Comparison of ENCODE assay signal across 1 cellular context in genomic region chr9:127651697-127652610, GRCh38.
TF ChIP-seq lines count a peak whose summit lies in the region.

No MANE protein-coding gene starts in this region.

TF ChIP-seq in K562, 482 proteins besides CTCF, POLR2A, EP300 and RAD21:
- TF ChIP-seq RFX1 (IDR thresholded peaks at IDR 0.05) (peak; percentile 5; the same call in 1 of the 2 replicates), KDM1A (IDR thresholded peaks at IDR 0.05) (peak in 1 of 2 experiments; percentile 26; a peak in 1 of 4 replicates), NFATC3 (IDR thresholded peaks at IDR 0.05) (no peak), TCF3 (CRISPR knock-in tag; IDR thresholded peaks at IDR 0.05) (peak; percentile 89), FOXM1 (IDR thresholded peaks at IDR 0.05; ENCODE audit: low read depth) (peak; percentile 57; the same call in 1 of the 2 replicates), FOXM1 (CRISPR knock-in tag; IDR thresholded peaks at IDR 0.05; ENCODE audit: low read depth) (no peak), CGGBP1 (CRISPR knock-in tag; IDR thresholded peaks at IDR 0.05) (no peak), PHF20 (IDR thresholded peaks at IDR 0.05; ENCODE audit: partially characterized antibody) (no peak), GATA2 (CRISPR knock-in tag; IDR thresholded peaks at IDR 0.05) (peak; percentile 11; the same call in 1 of the 2 replicates), ZNF584 (CRISPR knock-in tag; IDR thresholded peaks at IDR 0.05; ENCODE audit: low read depth) (0 out of 2 replicates have a peak, but pooled peaks have one; percentile 31), SMARCC2 (IDR thresholded peaks at IDR 0.05; ENCODE audit: low read depth) (0 out of 2 replicates have a peak, but pooled peaks have one; percentile 35), TRIM24 (IDR thresholded peaks at IDR 0.05) (0 out of 4 replicates have a peak, but pooled peaks of 1 of the 2 experiments have one; percentile 13), SIN3B (IDR thresholded peaks at IDR 0.05; ENCODE audit: low read depth) (no peak), STAT5A (IDR thresholded peaks at IDR 0.05; ENCODE audit: borderline replicate concordance, low read length) (peak; percentile 50; the same call in 1 of the 2 replicates), ZC3H11A (IDR thresholded peaks at IDR 0.05; ENCODE audit: low read depth, low read length) (no peak), TAL1 (IDR thresholded peaks at IDR 0.05) (peak; percentile 90), DPF2 (IDR thresholded peaks at IDR 0.05) (peak; percentile 77), SMARCE1 (IDR thresholded peaks at IDR 0.05) (peak; percentile 58), ARID1B (IDR thresholded peaks at IDR 0.05) (peak; percentile 91), LEF1 (IDR thresholded peaks at IDR 0.05) (peak; percentile 41; the same call in 1 of the 2 replicates), CC2D1A (IDR thresholded peaks at IDR 0.05) (peak; percentile 34; the same call in 1 of the 2 replicates), MTA2 (IDR thresholded peaks at IDR 0.05; ENCODE audit: low read depth) (peak; percentile 67), CBFA2T3 (IDR thresholded peaks at IDR 0.05) (peak; percentile 89), SOX6 (IDR thresholded peaks at IDR 0.05) (peak; percentile 91), MTA1 (IDR thresholded peaks at IDR 0.05; ENCODE audit: borderline replicate concordance) (no peak), YY1 (IDR thresholded peaks at IDR 0.05; ENCODE audit: borderline replicate concordance in 1 of 3, control insufficient read depth in 1 of 3, extremely low read depth in 1 of 3, insufficient read depth in 3 of 3, insufficient read length in 1 of 3, insufficient replicate concordance in 2 of 3, low read depth in 1 of 3, low read length in 2 of 3) (no peak), POLR2AphosphoS5 (IDR thresholded peaks at IDR 0.05; ENCODE audit: control insufficient read depth, insufficient read depth, low read depth, low read length) (0 out of 2 replicates have a peak, but pooled peaks have one; percentile 36), SMARCA4 (IDR thresholded peaks at IDR 0.05) (peak; percentile 71), ATF7 (IDR thresholded peaks at IDR 0.05) (no peak), NR2F6 (CRISPR knock-in tag; IDR thresholded peaks at IDR 0.05) (no peak), TAF15 (IDR thresholded peaks at IDR 0.05; ENCODE audit: low read depth, low read length) (no peak), CHAMP1 (IDR thresholded peaks at IDR 0.05) (0 out of 2 replicates have a peak, but pooled peaks have one; percentile 13), NFIC (IDR thresholded peaks at IDR 0.05) (peak; percentile 40; the same call in 1 of the 2 replicates), NR2C2 (CRISPR knock-in tag; IDR thresholded peaks at IDR 0.05) (no peak), NR2C2 (tag; IDR thresholded peaks at IDR 0.05) (no peak), ZEB2 (IDR thresholded peaks at IDR 0.05) (peak; percentile 87; the same call in 1 of the 2 replicates), CTBP1 (IDR thresholded peaks at IDR 0.05; ENCODE audit: borderline replicate concordance) (peak; percentile 71; the same call in 1 of the 2 replicates), TEAD4 (IDR thresholded peaks at IDR 0.05; ENCODE audit: low read length) (peak; percentile 81), TEAD4 (CRISPR knock-in tag; IDR thresholded peaks at IDR 0.05; ENCODE audit: borderline replicate concordance) (no peak), NCOR1 (IDR thresholded peaks at IDR 0.05) (peak; percentile 73), HMBOX1 (IDR thresholded peaks at IDR 0.05) (0 out of 2 replicates have a peak, but pooled peaks have one; percentile 9), ZNF316 (IDR thresholded peaks at IDR 0.05) (peak; percentile 25; the same call in 1 of the 2 replicates), KLF16 (IDR thresholded peaks at IDR 0.05) (peak; percentile 51; the same call in 1 of the 2 replicates), SAP30 (IDR thresholded peaks at IDR 0.05; ENCODE audit: borderline replicate concordance, insufficient read depth, low read depth, low read length, poor library complexity, severe bottlenecking) (no peak), CBFA2T2 (conservative IDR thresholded peaks at IDR 0.05) (peak; percentile 73), CXXC5 (CRISPR knock-in tag; IDR thresholded peaks at IDR 0.05) (0 out of 2 replicates have a peak, but pooled peaks have one; percentile 7), ARNT (IDR thresholded peaks at IDR 0.05) (0 out of 4 replicates have a peak, but pooled peaks of 1 of the 2 experiments have one; percentile 46), KDM4B (IDR thresholded peaks at IDR 0.05; ENCODE audit: borderline replicate concordance in 2 of 2, low read depth in 1 of 2) (no peak), GATAD2B (IDR thresholded peaks at IDR 0.05; ENCODE audit: borderline replicate concordance) (0 out of 2 replicates have a peak, but pooled peaks have one; percentile 24)
